In genomic region chr20:33685328-33686007, GRCh38 we compare ENCODE assay signal across 8 cellular contexts. TPM values are rescaled to one million over a fixed set of nuclear protein-coding genes. Genes with fewer than 3 reads are reported as not detected.
DNase-seq lines count a peak whose midpoint lies in the region; ATAC-seq and FAIRE-seq lines count a peak whose summit lies in the region.

No MANE protein-coding gene starts in this region.

- ATAC-seq in HG03196 (IDR thresholded peaks at IDR 0.05; ENCODE audit: unreplicated experiment) = peak; percentile 36
- peak; percentile 53 to 58 for ATAC-seq in activated naive CD4-positive, alpha-beta T cell treated with anti-CD3 and anti-CD28 coated beads, Interleukin-2, amount 50 U/mL, for 72 hours

- peak; percentile 87 for FAIRE-seq in GM19239 (lab: Jason Lieb, UNC)

- H3K27ac Mint-ChIP-seq in activated naive CD4-positive, alpha-beta T cell treated with anti-CD3 and anti-CD28 coated beads, Interleukin-2, amount 50 U/mL, for 72 hours = peak overlapping the region; percentile 86 to 96

- in situ Hi-C loops in Caki2 (cut with HindIII; ENCODE audit: low pct_unique_long_range_greater_than_20kb, low sequenced_read_pairs) = no loop called here

- peaks cover 10 to 29% of the 10 kb centered on the region in 2 donors for H3K36me3 Mint-ChIP-seq in activated naive CD4-positive, alpha-beta T cell treated with anti-CD3 and anti-CD28 coated beads, Interleukin-2, amount 50 U/mL, for 72 hours

- DNase-seq in Caki2 (ENCODE audit: low read depth) (peak; percentile 31), GM19239 (ENCODE audit: insufficient read length, low spot score) (peak; percentile 86), NOMO-1 treated with DMSO at 0.1 percent for 48 hours (lab: John Stamatoyannopoulos, UW; ENCODE audit: unreplicated experiment) (peak; percentile 31), kidney tubule cell (ENCODE audit: low spot score) (peak; percentile 36), LoVo (ENCODE audit: low spot score) (no peak)
- peak; percentile 69 to 70 for DNase-seq in activated naive CD4-positive, alpha-beta T cell treated with anti-CD3 and anti-CD28 coated beads, Interleukin-2, amount 50 U/mL, for 72 hours (ENCODE audit: low spot score in 2 of 2)
- DNase-seq in stimulated activated naive CD4-positive, alpha-beta T cell treated with Interleukin-2 at 50 U/mL for 16 hours (lab: John Stamatoyannopoulos, UW) = peak; percentile 37

- no peaks in the 10 kb centered on the region for H3K9me3 Mint-ChIP-seq in activated naive CD4-positive, alpha-beta T cell treated with anti-CD3 and anti-CD28 coated beads, Interleukin-2, amount 50 U/mL, for 72 hours

RNA-seq across cellular contexts. Expression of gene E2F1, which starts 0.7 kb away (rescaled TPM):
- total RNA-seq in Caki2 (2014; rRNA removed; shearing (Covaris generic); ENCODE audit: low replicate concordance) = 45.9 and 60.9 TPM in 2 replicates
- 10 to 100 TPM; 62.4 to 76.4 TPM for total RNA-seq in activated naive CD4-positive, alpha-beta T cell treated with anti-CD3 and anti-CD28 coated beads, Interleukin-2, amount 50 U/mL, for 72 hours

RNA-seq across cellular contexts. Expression of gene NECAB3, which starts 11.2 kb away (rescaled TPM):
- 30.2 and 96.4 TPM in 2 replicates for total RNA-seq in Caki2 (2014; rRNA removed; shearing (Covaris generic); ENCODE audit: low replicate concordance)
- 10 to 100 TPM; 24.5 to 43.0 TPM for total RNA-seq in activated naive CD4-positive, alpha-beta T cell treated with anti-CD3 and anti-CD28 coated beads, Interleukin-2, amount 50 U/mL, for 72 hours

RNA-seq across cellular contexts. Expression of gene ACTL10, which starts 18.7 kb away (rescaled TPM):
- total RNA-seq in Caki2 (2014; rRNA removed; shearing (Covaris generic); ENCODE audit: low replicate concordance) = 10.2 and 15.2 TPM in 2 replicates
- total RNA-seq in activated naive CD4-positive, alpha-beta T cell treated with anti-CD3 and anti-CD28 coated beads, Interleukin-2, amount 50 U/mL, for 72 hours = 1 to 10 TPM; 1.2 to 2.4 TPM

RNA-seq across cellular contexts. Expression of gene C20orf144, which starts 23.3 kb away (rescaled TPM):
- total RNA-seq in Caki2 (2014; rRNA removed; shearing (Covaris generic); ENCODE audit: low replicate concordance) = 0.44 TPM in 1 of 2 replicates, not detected in the other
- under 1 TPM; 0.23 to 0.43 TPM for total RNA-seq in activated naive CD4-positive, alpha-beta T cell treated with anti-CD3 and anti-CD28 coated beads, Interleukin-2, amount 50 U/mL, for 72 hours

RNA-seq across cellular contexts. Expression of gene PXMP4, which starts 34.6 kb away (rescaled TPM):
- total RNA-seq in Caki2 (2014; rRNA removed; shearing (Covaris generic); ENCODE audit: low replicate concordance) = 3.3 and 4.9 TPM in 2 replicates
- 10 to 100 TPM; 10.3 to 12.5 TPM for total RNA-seq in activated naive CD4-positive, alpha-beta T cell treated with anti-CD3 and anti-CD28 coated beads, Interleukin-2, amount 50 U/mL, for 72 hours
